In the genomic region with DNA sequence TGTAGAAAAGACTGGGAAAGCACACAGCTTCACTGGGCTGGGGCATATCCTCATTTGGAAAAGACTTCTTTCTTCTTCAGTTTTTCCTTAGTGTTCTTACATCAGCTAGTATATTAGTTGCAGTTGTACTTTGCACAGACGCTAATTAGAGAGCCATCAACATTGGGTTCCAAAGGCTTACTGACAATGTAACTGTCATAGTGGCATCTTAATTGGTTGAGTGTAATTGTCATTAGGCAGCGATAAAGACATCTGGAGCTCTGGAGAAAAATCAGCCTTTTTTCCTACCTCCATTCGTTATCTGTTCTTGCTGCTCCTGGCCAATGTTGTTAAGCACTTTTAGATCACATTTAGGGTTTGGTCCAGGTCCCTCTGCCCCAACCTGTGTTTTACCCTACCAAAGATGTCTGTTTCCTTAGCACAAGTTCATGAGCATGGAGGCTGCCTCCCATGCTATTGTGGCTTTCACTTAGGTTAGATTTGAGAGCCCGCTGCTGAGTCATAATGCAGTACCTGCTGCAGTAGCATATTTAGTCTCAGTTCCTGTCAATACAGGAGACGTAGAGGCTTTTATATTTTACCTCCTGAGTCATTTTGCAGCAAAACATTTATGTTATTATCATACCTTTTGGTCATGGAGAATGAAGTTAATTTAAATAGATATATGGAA, we compare ENCODE assay signal across 9 cellular contexts. TPM values are rescaled to one million over a fixed set of nuclear protein-coding genes. Genes with fewer than 3 reads are reported as not detected.
A peak's percentile ranks its signal among the peaks of the same experiment; 100 is the strongest.
DNase-seq lines count a peak whose midpoint lies in the region; ATAC-seq and TF ChIP-seq lines count a peak whose summit lies in the region.
"Had no signal": no experiment of that assay in that cellular context is flagged by ENCODE, and none has a peak within 500 bp of the region (broad histone marks: within the 10 kb centered on the region; RNA-seq: fewer than 3 reads in every experiment).

No MANE protein-coding gene starts in this region.

- intact Hi-C loops in vagina (cut with DNase I), result no loop called here

- H3K27me3 Mint-ChIP-seq in glutamatergic neuron (ENCODE audit: unreplicated experiment), result peaks cover 3% of the 10 kb centered on the region

- no peaks in the 10 kb centered on the region for H3K36me3 ChIP-seq in vagina

- DNase-seq in GM19238 (ENCODE audit: insufficient read length, low spot score), result peak; percentile 29
- peak; percentile 94 for DNase-seq in SK-N-DZ (ENCODE audit: low spot score)
- DNase-seq in stimulated activated CD4-positive, alpha-beta T cell treated with anti-CD3 and anti-CD28 coated beads, Interleukin-15, amount 100 ng/mL, for 48 hours (ENCODE audit: low read depth in 2 of 2), result peak; percentile 40 to 54
- no peak for DNase-seq in glutamatergic neuron
- no peak for DNase-seq in NCI-H524 (lab: John Stamatoyannopoulos, UW)
- no peak for DNase-seq in erythroblast (lab: John Stamatoyannopoulos, UW)
- no peak for DNase-seq in vagina (ENCODE audit: extremely low spot score in 2 of 2)

- no peaks in the 10 kb centered on the region for H3K9me3 ChIP-seq in vagina

- H3K27ac ChIP-seq in vagina, result no peak overlapping the region
- H3K27ac ChIP-seq: HL-60 had no signal

- H3K36me3 Mint-ChIP-seq in glutamatergic neuron (ENCODE audit: unreplicated experiment), result no peaks in the 10 kb centered on the region

- H3K4me1 ChIP-seq in vagina, result peaks cover 8% of the 10 kb centered on the region

- H3K9me3 Mint-ChIP-seq in glutamatergic neuron (ENCODE audit: unreplicated experiment), result peaks cover 2% of the 10 kb centered on the region

- ATAC-seq in HG02623 (IDR thresholded peaks at IDR 0.05; ENCODE audit: unreplicated experiment), result peak; percentile 91

- H3K4me1 Mint-ChIP-seq in glutamatergic neuron (ENCODE audit: low read depth, unreplicated experiment), result peaks cover 50% of the 10 kb centered on the region

- H3K27me3 ChIP-seq in vagina, result no peaks in the 10 kb centered on the region

- no peak for TF ChIP-seq CTCF in glutamatergic neuron (IDR thresholded peaks at IDR 0.05; ENCODE audit: partially characterized antibody, unreplicated experiment)
- TF ChIP-seq CTCF in vagina (IDR thresholded peaks at IDR 0.05), result no peak

- H3K27ac Mint-ChIP-seq in glutamatergic neuron (ENCODE audit: unreplicated experiment), result no peak overlapping the region

- no peak overlapping the region for H3K4me3 Mint-ChIP-seq in glutamatergic neuron (ENCODE audit: unreplicated experiment)

- H3K4me3 ChIP-seq in vagina, result no peak overlapping the region

- no peak for TF ChIP-seq POLR2A in erythroblast (IDR thresholded peaks at IDR 0.05; ENCODE audit: low read length)
- TF ChIP-seq POLR2A in vagina (IDR thresholded peaks at IDR 0.05), result no peak

RNA-seq across cellular contexts. Expression of gene FBXW8, which starts 49.2 kb away (rescaled TPM):
- 27.1 and 30.2 TPM in 2 replicates for polyA plus RNA-seq in SK-N-DZ (2014; cell fraction: cytosol; rRNA removed)
- polyA plus RNA-seq in SK-N-DZ (2014; cell fraction: nucleus; rRNA removed), result 30.2 and 38.4 TPM in 2 replicates
- total RNA-seq in glutamatergic neuron (ENCODE audit: unreplicated experiment) (16.2 TPM), vagina (13.8 TPM)

Comparison
In these comparisons a context has a peak if more than half of its experiments do, and no peak if none do; other contexts are left out.
1. DNase-seq: peak in GM19238 (single experiment), SK-N-DZ (single experiment) and stimulated activated CD4-positive, alpha-beta T cell treated with anti-CD3 and anti-CD28 coated beads, Interleukin-15, amount 100 ng/mL, for 48 hours (2 of 2); none in glutamatergic neuron (single experiment), NCI-H524 (0 of 2), erythroblast (0 of 2) and vagina (0 of 2).